In genomic region chr22:30385913-30386312, GRCh38 we compare ENCODE assay signal across 12 cellular contexts. TPM values are rescaled to one million over a fixed set of nuclear protein-coding genes. Genes with fewer than 3 reads are reported as not detected.
A peak's percentile ranks its signal among the peaks of the same experiment; 100 is the strongest.
DNase-seq lines count a peak whose midpoint lies in the region; ATAC-seq and TF ChIP-seq lines count a peak whose summit lies in the region.
"Had no signal": no experiment of that assay in that cellular context is flagged by ENCODE, and none has a peak within 500 bp of the region (broad histone marks: within the 10 kb centered on the region; RNA-seq: fewer than 3 reads in every experiment).

No MANE protein-coding gene starts in this region.

- DNase-seq in A673 (ENCODE audit: low spot score) (no peak), Calu3 (no peak), mesothelial cell of epicardium (ENCODE audit: low spot score in 2 of 2, unreplicated experiment in 2 of 2) (no peak)
- DNase-seq in activated T-helper 2 cell treated with anti-CD3 and anti-CD28 coated beads, Interferon-gamma antibody, Interleukin-2, Interleukin-4, amounts not matched to agents 10 μg/mL and 5 μg/mL and 100 μg/mL, durations not matched to agents 14 hours and 24 hours and 36 hours (ENCODE audit: low spot score) = no peak
- DNase-seq in effector CD4-positive, alpha-beta T cell = no peak
- DNase-seq in stimulated activated CD4-positive, alpha-beta T cell treated with anti-CD3 and anti-CD28 coated beads, Interleukin-2, amount 100 ng/mL, for 24 hours = no peak
- DNase-seq: activated CD4-positive, CD25-positive, alpha-beta regulatory T cell; lower lobe of right lung; NCI-H345; trophoblast cell had no signal

- no peak overlapping the region for H3K27ac ChIP-seq in A673 (ENCODE audit: low read depth, low read length, poor library complexity, severe bottlenecking)

- BruUV-seq in A673 (replicated peaks; lab: Mats Ljungman, UMichigan) (TSS peak; percentile 44), Calu3 (replicated peaks; lab: Mats Ljungman, UMichigan) (no TSS peak)

- H3K9me3 ChIP-seq in A673 (ENCODE audit: low read depth, low read length, poor library complexity, severe bottlenecking) = no peaks in the 10 kb centered on the region
- H3K9me3 ChIP-seq: lower lobe of right lung had no signal

- H3K27me3 Mint-ChIP-seq in Calu3 (ENCODE audit: unreplicated experiment) (no peaks in the 10 kb centered on the region), mesothelial cell of epicardium (ENCODE audit: low read depth) (no peaks in the 10 kb centered on the region)
- H3K27me3 Mint-ChIP-seq in activated T-helper 2 cell treated with anti-CD3 and anti-CD28 coated beads, Interferon-gamma antibody, Interleukin-2, Interleukin-4, amounts not matched to agents 10 μg/mL and 5 μg/mL and 100 μg/mL, durations not matched to agents 14 hours and 24 hours and 36 hours (ENCODE audit: low read depth) = no peaks in the 10 kb centered on the region

- H3K4me3 Mint-ChIP-seq in Calu3 (ENCODE audit: low read depth, unreplicated experiment) (peak overlapping the region; percentile 77), mesothelial cell of epicardium (peak overlapping the region; percentile 77)
- H3K4me3 Mint-ChIP-seq in activated T-helper 2 cell treated with anti-CD3 and anti-CD28 coated beads, Interferon-gamma antibody, Interleukin-2, Interleukin-4, amounts not matched to agents 10 μg/mL and 5 μg/mL and 100 μg/mL, durations not matched to agents 14 hours and 24 hours and 36 hours (ENCODE audit: low read depth) = peak overlapping the region; percentile 84

- H3K27me3 ChIP-seq in A673 (replicated peaks; ENCODE audit: insufficient read depth, low read depth, low read length, poor library complexity) = no peaks in the 10 kb centered on the region

- no peak overlapping the region for H3K4me3 ChIP-seq in A673 (ENCODE audit: low read depth, low read length, poor library complexity, severe bottlenecking)

- H3K36me3 ChIP-seq in A673 (ENCODE audit: insufficient read depth, low read length, poor library complexity, severe bottlenecking) = no peaks in the 10 kb centered on the region

- peaks cover 35% of the 10 kb centered on the region for H3K36me3 Mint-ChIP-seq in Calu3 (ENCODE audit: insufficient read depth, unreplicated experiment)
- H3K36me3 Mint-ChIP-seq in activated T-helper 2 cell treated with anti-CD3 and anti-CD28 coated beads, Interferon-gamma antibody, Interleukin-2, Interleukin-4, amounts not matched to agents 10 μg/mL and 5 μg/mL and 100 μg/mL, durations not matched to agents 14 hours and 24 hours and 36 hours (ENCODE audit: low read depth) = no peaks in the 10 kb centered on the region
- H3K36me3 Mint-ChIP-seq in mesothelial cell of epicardium = no peaks in the 10 kb centered on the region

- TF ChIP-seq CTCF in A673 (conservative IDR thresholded peaks at IDR 0.05; ENCODE audit: low read depth, low read length) = no peak
- TF ChIP-seq CTCF in Calu3 (IDR thresholded peaks at IDR 0.05; ENCODE audit: unreplicated experiment) = no peak
- no peak for TF ChIP-seq CTCF in mesothelial cell of epicardium (IDR thresholded peaks at IDR 0.05; ENCODE audit: unreplicated experiment)

- CTCF ChIA-PET in A673 (lab: Charles Lee) = interaction anchor here (0.6 kb wide), 1 partner anchor 768 kb away, joined by 4 read pairs; no protein-coding TSS in a partner anchor
- CTCF ChIA-PET in Calu3 (lab: Charles Lee) = interaction anchor here (0.6 to 1.2 kb wide), 2 partner anchors 98 to 216 kb away, joined by 3 to 4 read pairs; no protein-coding TSS in a partner anchor

- H3K4me1 Mint-ChIP-seq in Calu3 (ENCODE audit: low read depth, unreplicated experiment) (peaks cover 9% of the 10 kb centered on the region), mesothelial cell of epicardium (peaks cover 9% of the 10 kb centered on the region)
- peaks cover 12% of the 10 kb centered on the region for H3K4me1 Mint-ChIP-seq in activated T-helper 2 cell treated with anti-CD3 and anti-CD28 coated beads, Interferon-gamma antibody, Interleukin-2, Interleukin-4, amounts not matched to agents 10 μg/mL and 5 μg/mL and 100 μg/mL, durations not matched to agents 14 hours and 24 hours and 36 hours (ENCODE audit: low read depth)

- POLR2A ChIA-PET in A673 (lab: Charles Lee; ENCODE audit: low non-redundant PET) = no interaction called here

- intact Hi-C loops in A673 (cut with micrococcal nuclease; ENCODE audit: unreplicated experiment) = loop anchor here (2.0 kb wide), 1 partner anchor 123 kb away; no protein-coding TSS in a partner anchor
- intact Hi-C loops in Calu3 (cut with micrococcal nuclease; ENCODE audit: unreplicated experiment) = no loop called here
- intact Hi-C loops in activated T-helper 2 cell treated with anti-CD3 and anti-CD28 coated beads, Interferon-gamma antibody, Interleukin-2, Interleukin-4, amounts not matched to agents 10 μg/mL and 5 μg/mL and 100 μg/mL, durations not matched to agents 14 hours and 24 hours and 36 hours (cut with micrococcal nuclease) = loop anchor here (2.0 kb wide), 1 partner anchor 123 kb away; no protein-coding TSS in a partner anchor

- H3K27ac Mint-ChIP-seq in Calu3 (ENCODE audit: unreplicated experiment) = peak overlapping the region; percentile 71
- no peak overlapping the region for H3K27ac Mint-ChIP-seq in activated T-helper 2 cell treated with anti-CD3 and anti-CD28 coated beads, Interferon-gamma antibody, Interleukin-2, Interleukin-4, amounts not matched to agents 10 μg/mL and 5 μg/mL and 100 μg/mL, durations not matched to agents 14 hours and 24 hours and 36 hours
- no peak overlapping the region for H3K27ac Mint-ChIP-seq in mesothelial cell of epicardium

- H3K4me1 ChIP-seq in A673 (ENCODE audit: insufficient read depth, low read length, poor library complexity, severe bottlenecking) = peaks cover 4% of the 10 kb centered on the region

- ATAC-seq in GM21529 (IDR thresholded peaks at IDR 0.05; ENCODE audit: unreplicated experiment) = no peak
- no peak for ATAC-seq in GM18907 (IDR thresholded peaks at IDR 0.05; ENCODE audit: unreplicated experiment)

- H3K9me3 Mint-ChIP-seq in Calu3 (ENCODE audit: low read depth, unreplicated experiment) (no peaks in the 10 kb centered on the region), mesothelial cell of epicardium (peaks cover 4% of the 10 kb centered on the region)
- H3K9me3 Mint-ChIP-seq in activated T-helper 2 cell treated with anti-CD3 and anti-CD28 coated beads, Interferon-gamma antibody, Interleukin-2, Interleukin-4, amounts not matched to agents 10 μg/mL and 5 μg/mL and 100 μg/mL, durations not matched to agents 14 hours and 24 hours and 36 hours = no peaks in the 10 kb centered on the region

RNA-seq across cellular contexts. Expression of gene RNF215, which starts 1.3 kb away (rescaled TPM):
- total RNA-seq in A673 (2021) = 18.9 and 22.4 TPM in 2 replicates
- 42.5 and 48.8 TPM in 2 replicates for total RNA-seq in Calu3 (2022)
- total RNA-seq in activated T-helper 2 cell treated with anti-CD3 and anti-CD28 coated beads, Interferon-gamma antibody, Interleukin-2, Interleukin-4, amounts not matched to agents 10 μg/mL and 5 μg/mL and 100 μg/mL, durations not matched to agents 14 hours and 24 hours and 36 hours = 17.2 and 19.3 TPM in 2 replicates
- total RNA-seq in mesothelial cell of epicardium = 39.2 to 41.9 TPM (median 39.4 TPM) in 3 replicates

RNA-seq across cellular contexts. Expression of gene SEC14L2, which starts 10.9 kb away (rescaled TPM):
- total RNA-seq in A673 (2021) (14.4 and 19.4 TPM in 2 replicates), Calu3 (2022) (32.1 and 39.1 TPM in 2 replicates), mesothelial cell of epicardium (4.3 to 6.5 TPM (median 5.4 TPM) in 3 replicates)
- 32.7 and 36.2 TPM in 2 replicates for total RNA-seq in activated T-helper 2 cell treated with anti-CD3 and anti-CD28 coated beads, Interferon-gamma antibody, Interleukin-2, Interleukin-4, amounts not matched to agents 10 μg/mL and 5 μg/mL and 100 μg/mL, durations not matched to agents 14 hours and 24 hours and 36 hours

RNA-seq across cellular contexts. Expression of gene CCDC157, which starts 29.1 kb away (rescaled TPM):
- 5.7 and 6.0 TPM in 2 replicates for total RNA-seq in A673 (2021)
- total RNA-seq in Calu3 (2022) = 5.0 and 5.5 TPM in 2 replicates
- total RNA-seq in activated T-helper 2 cell treated with anti-CD3 and anti-CD28 coated beads, Interferon-gamma antibody, Interleukin-2, Interleukin-4, amounts not matched to agents 10 μg/mL and 5 μg/mL and 100 μg/mL, durations not matched to agents 14 hours and 24 hours and 36 hours = 3.2 and 4.3 TPM in 2 replicates
- 4.7 to 5.8 TPM (median 4.7 TPM) in 3 replicates for total RNA-seq in mesothelial cell of epicardium

RNA-seq across cellular contexts. Expression of gene SF3A1, which starts 29.2 kb away (rescaled TPM):
- total RNA-seq in A673 (2021) = 346 and 366 TPM in 2 replicates
- total RNA-seq in Calu3 (2022) = 181 and 197 TPM in 2 replicates
- total RNA-seq in activated T-helper 2 cell treated with anti-CD3 and anti-CD28 coated beads, Interferon-gamma antibody, Interleukin-2, Interleukin-4, amounts not matched to agents 10 μg/mL and 5 μg/mL and 100 μg/mL, durations not matched to agents 14 hours and 24 hours and 36 hours = 287 and 325 TPM in 2 replicates
- 142 to 154 TPM (median 151 TPM) in 3 replicates for total RNA-seq in mesothelial cell of epicardium

RNA-seq across cellular contexts. Expression of gene MTFP1, which starts 39.7 kb away (rescaled TPM):
- total RNA-seq in A673 (2021) (82.6 and 86.9 TPM in 2 replicates), Calu3 (2022) (30.5 and 33.6 TPM in 2 replicates), mesothelial cell of epicardium (5.9 to 8.2 TPM (median 7.3 TPM) in 3 replicates)
- 72.2 and 77.3 TPM in 2 replicates for total RNA-seq in activated T-helper 2 cell treated with anti-CD3 and anti-CD28 coated beads, Interferon-gamma antibody, Interleukin-2, Interleukin-4, amounts not matched to agents 10 μg/mL and 5 μg/mL and 100 μg/mL, durations not matched to agents 14 hours and 24 hours and 36 hours
